ENCODE assay signal across 1 cellular context in genomic region chr12:7068994-7069346, GRCh38.
TF ChIP-seq lines count a peak whose summit lies in the region.

No MANE protein-coding gene starts in this region.

TF ChIP-seq in IMR-90, 13 proteins besides CTCF, POLR2A, EP300 and RAD21:
- TF ChIP-seq MAFK (IDR thresholded peaks at IDR 0.05; ENCODE audit: low read depth, low read length) (no peak), RFX5 (IDR thresholded peaks at IDR 0.05; ENCODE audit: low read depth, low read length) (no peak), CHD1 (IDR thresholded peaks at IDR 0.05; ENCODE audit: low read depth, low read length) (no peak), RCOR1 (IDR thresholded peaks at IDR 0.05; ENCODE audit: insufficient replicate concordance, low read length) (no peak)
